In the genomic region with DNA sequence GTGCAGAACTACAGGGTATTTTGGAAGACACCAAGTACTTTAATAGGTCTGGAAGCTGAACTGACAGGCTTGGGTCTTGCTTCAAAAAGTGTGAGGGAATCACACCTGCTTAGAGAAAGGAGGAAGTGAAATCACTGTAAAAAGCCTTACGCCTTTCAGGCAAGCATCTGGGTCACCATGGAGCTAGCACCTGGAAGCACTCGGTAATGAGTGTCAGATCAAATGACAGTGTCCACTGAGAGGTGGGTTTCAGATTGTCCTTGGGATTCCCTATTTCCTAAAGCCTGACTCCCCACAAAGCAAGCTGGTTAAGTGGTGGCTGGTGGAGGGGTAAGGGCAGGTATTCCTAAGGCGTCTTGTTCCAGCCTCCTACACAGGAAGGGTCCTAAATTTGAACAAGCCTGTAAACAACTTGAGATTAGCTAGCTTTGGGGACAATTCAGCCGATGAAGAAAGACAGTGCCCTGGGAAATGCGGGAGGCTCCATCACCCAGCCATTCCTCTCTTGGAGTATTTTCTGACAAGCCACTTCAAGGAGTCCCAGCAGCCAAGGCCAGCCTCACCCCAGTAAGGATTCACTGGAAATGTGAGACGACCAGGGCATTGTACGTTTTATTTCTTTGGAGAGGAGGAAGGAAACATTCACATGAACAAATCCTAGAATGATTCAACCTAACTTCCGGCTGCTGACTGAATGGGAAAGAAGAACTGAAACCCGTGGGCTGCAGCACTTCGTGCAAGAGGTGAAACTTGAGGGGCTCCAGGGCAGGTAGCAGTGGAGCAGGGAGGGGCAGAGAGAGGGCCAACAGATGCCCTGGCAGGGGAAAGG, we compare ENCODE assay signal across 9 cellular contexts.
A peak's percentile ranks its signal among the peaks of the same experiment; 100 is the strongest.
DNase-seq lines count a peak whose midpoint lies in the region; ATAC-seq and TF ChIP-seq lines count a peak whose summit lies in the region.
"Had no signal": no experiment of that assay in that cellular context is flagged by ENCODE, and none has a peak within 500 bp of the region (broad histone marks: within the 10 kb centered on the region; RNA-seq: fewer than 3 reads in every experiment).

No MANE protein-coding gene starts in this region.

- H3K27ac ChIP-seq in KMS-11, result peak overlapping the region; percentile 51; the same call in 1 of the 2 replicates
- H3K27ac ChIP-seq: HL-60 had no signal

- CTCF ChIA-PET in activated CD8-positive, alpha-beta memory T cell treated with anti-CD3 and anti-CD28 coated beads, Interleukin-2, amount 10 ng/mL, durations not matched to agents 7 days and 5 days (lab: Charles Lee), result interaction anchor here (0.7 to 5.5 kb wide), 11 partner anchors 9 to 216 kb away, joined by 3 to 61 read pairs (median 4); a partner anchor contains a TSS

- H3K4me1 ChIP-seq in KMS-11 (ENCODE audit: low read depth, poor library complexity, severe bottlenecking), result peaks cover 81% of the 10 kb centered on the region

- peak overlapping the region; percentile 86 for H3K4me2 ChIP-seq in KMS-11

- H3K36me3 ChIP-seq in KMS-11 (ENCODE audit: insufficient read depth), result no peaks in the 10 kb centered on the region

- DNase-seq in GM12864 (ENCODE audit: low read depth), result peak; percentile 86
- DNase-seq in activated CD8-positive, alpha-beta memory T cell treated with anti-CD3 and anti-CD28 coated beads, Interleukin-2, amount 10 ng/mL, durations not matched to agents 7 days and 5 days, result peak; percentile 80
- DNase-seq in stimulated activated CD4-positive, alpha-beta T cell treated with anti-CD3 and anti-CD28 coated beads, Interleukin-4, amount 100 ng/mL, for 1 hour, result peak; percentile 49
- no peak for DNase-seq in OCI-M1 (lab: John Stamatoyannopoulos, UW)
- no peak for DNase-seq in mesothelial cell of epicardium (ENCODE audit: low spot score in 2 of 2, unreplicated experiment in 2 of 2)
- DNase-seq in T-helper 9 cell, result no peak

- H3K79me2 ChIP-seq in KMS-11 (ENCODE audit: insufficient read depth, low read depth), result no peaks in the 10 kb centered on the region

- H3K27ac Mint-ChIP-seq in activated CD8-positive, alpha-beta memory T cell treated with anti-CD3 and anti-CD28 coated beads, Interleukin-2, amount 10 ng/mL, durations not matched to agents 7 days and 5 days, result peak overlapping the region; percentile 100
- H3K27ac Mint-ChIP-seq in mesothelial cell of epicardium, result no peak overlapping the region

- no peak overlapping the region for H3K9ac ChIP-seq in KMS-11

- no peaks in the 10 kb centered on the region for H3K9me3 Mint-ChIP-seq in activated CD8-positive, alpha-beta memory T cell treated with anti-CD3 and anti-CD28 coated beads, Interleukin-2, amount 10 ng/mL, durations not matched to agents 7 days and 5 days (ENCODE audit: low read depth)
- no peaks in the 10 kb centered on the region for H3K9me3 Mint-ChIP-seq in mesothelial cell of epicardium

- H3K27me3 ChIP-seq in KMS-11 (ENCODE audit: insufficient read depth, low read depth), result no peaks in the 10 kb centered on the region

- TF ChIP-seq CTCF in GM12864 (IDR thresholded peaks at IDR 0.05; ENCODE audit: low read depth, low read length, missing control alignments) (no peak), KMS-11 (conservative IDR thresholded peaks at IDR 0.05; ENCODE audit: low read depth, low read length) (no peak), mesothelial cell of epicardium (IDR thresholded peaks at IDR 0.05; ENCODE audit: unreplicated experiment) (no peak)

- peaks cover 20% of the 10 kb centered on the region for H3K36me3 Mint-ChIP-seq in activated CD8-positive, alpha-beta memory T cell treated with anti-CD3 and anti-CD28 coated beads, Interleukin-2, amount 10 ng/mL, durations not matched to agents 7 days and 5 days
- H3K36me3 Mint-ChIP-seq in mesothelial cell of epicardium, result peaks cover 2% of the 10 kb centered on the region

- H3K4me3 ChIP-seq in GM12864 (ENCODE audit: low read depth, low read length) (peak overlapping the region; percentile 34), KMS-11 (IDR thresholded peaks at IDR 0.05; ENCODE audit: insufficient read depth, low read depth, low read length) (no peak overlapping the region)

- H2AFZ ChIP-seq in KMS-11 (ENCODE audit: low read depth), result no peak overlapping the region

- no peaks in the 10 kb centered on the region for H3K27me3 Mint-ChIP-seq in activated CD8-positive, alpha-beta memory T cell treated with anti-CD3 and anti-CD28 coated beads, Interleukin-2, amount 10 ng/mL, durations not matched to agents 7 days and 5 days
- peaks cover 3% of the 10 kb centered on the region for H3K27me3 Mint-ChIP-seq in mesothelial cell of epicardium (ENCODE audit: low read depth)

- peak overlapping the region; percentile 96 for H3K4me3 Mint-ChIP-seq in activated CD8-positive, alpha-beta memory T cell treated with anti-CD3 and anti-CD28 coated beads, Interleukin-2, amount 10 ng/mL, durations not matched to agents 7 days and 5 days
- H3K4me3 Mint-ChIP-seq in mesothelial cell of epicardium, result no peak overlapping the region

- H3K4me1 Mint-ChIP-seq in activated CD8-positive, alpha-beta memory T cell treated with anti-CD3 and anti-CD28 coated beads, Interleukin-2, amount 10 ng/mL, durations not matched to agents 7 days and 5 days, result peaks cover 79% of the 10 kb centered on the region
- H3K4me1 Mint-ChIP-seq in mesothelial cell of epicardium, result peaks cover 46% of the 10 kb centered on the region

- ATAC-seq in GM21526 (IDR thresholded peaks at IDR 0.05; ENCODE audit: low FRiP score, unreplicated experiment), result peak; percentile 56
- ATAC-seq in activated CD8-positive, alpha-beta memory T cell treated with anti-CD3 and anti-CD28 coated beads, Interleukin-2, amount 10 ng/mL, durations not matched to agents 7 days and 5 days, result peak; percentile 29

- no peaks in the 10 kb centered on the region for H4K20me1 ChIP-seq in KMS-11 (ENCODE audit: insufficient read depth)

Comparison
In these comparisons a context has a peak if more than half of its experiments do, and no peak if none do; other contexts are left out.
1. DNase-seq: peak in GM12864 (single experiment), activated CD8-positive, alpha-beta memory T cell treated with anti-CD3 and anti-CD28 coated beads, Interleukin-2, amount 10 ng/mL, durations not matched to agents 7 days and 5 days (single experiment) and stimulated activated CD4-positive, alpha-beta T cell treated with anti-CD3 and anti-CD28 coated beads, Interleukin-4, amount 100 ng/mL, for 1 hour (single experiment); none in OCI-M1 (single experiment), mesothelial cell of epicardium (0 of 2) and T-helper 9 cell (single experiment).